In genomic region chr1:44568128-44568900, GRCh38 we compare ENCODE assay signal across 24 cellular contexts.
DNase-seq lines count a peak whose midpoint lies in the region; ATAC-seq, FAIRE-seq and TF ChIP-seq lines count a peak whose summit lies in the region.
"Had no signal": no experiment of that assay in that cellular context is flagged by ENCODE, and none has a peak within 500 bp of the region (broad histone marks: within the 10 kb centered on the region; RNA-seq: fewer than 3 reads in every experiment).

No MANE protein-coding gene starts in this region.

- ATAC-seq in pancreas: peak in 3 of 4 donors; percentile 53 to 90 (median 56)
- no peak for ATAC-seq in HG03045 (IDR thresholded peaks at IDR 0.05; ENCODE audit: unreplicated experiment)
- no peak for ATAC-seq in HG02973 (IDR thresholded peaks at IDR 0.05; ENCODE audit: unreplicated experiment)
- ATAC-seq: heart right ventricle, sciatic nerve had no signal

- 55 to 57% methylated on average over 10 of the region's 10 CpGs for WGBS in pancreas, 2 donors
- WGBS in ovary, 3 donors: 64 to 77% (median 67%) methylated on average over 10 of the region's 10 CpGs

- DNase-seq in DMS 273 (lab: John Stamatoyannopoulos, UW; ENCODE audit: unreplicated experiment) (peak; percentile 39), DMS 273 treated with DMSO at 0.1 percent for 48 hours (lab: John Stamatoyannopoulos, UW) (no peak), NCI-H69 (lab: John Stamatoyannopoulos, UW) (peak; percentile 66), caudate nucleus (lab: John Stamatoyannopoulos, UW) (no peak), pancreas (peak in 1 of 6 donors; percentile 25), ovary (no peak)
- DNase-seq: AML-193; CD8-positive, alpha-beta memory T cell; cortex of kidney; heart right ventricle; Karpas-422; left ventricle myocardium inferior; NCI-H1048; NCI-H1930; NCI-H446; nephron progenitor cell; NK-92 treated with Interleukin-12 subunit alpha and Interleukin-12 subunit beta, amount 100 ng/mL, for 24 hours; stomach; WERI-Rb-1 had no signal

- no peaks in the 10 kb centered on the region for H3K36me3 ChIP-seq in pancreas
- H3K36me3 ChIP-seq in ovary: no peaks in the 10 kb centered on the region
- H3K36me3 ChIP-seq: heart right ventricle, left ventricle myocardium inferior, stomach, WERI-Rb-1 had no signal

- no peak for TF ChIP-seq EP300 in ovary (IDR thresholded peaks at IDR 0.05)

- FAIRE-seq in pancreas (lab: Jason Lieb, UNC): no peak

- H3K27ac ChIP-seq in caudate nucleus (ENCODE audit: low read depth, low read length) (peak overlapping the region; percentile 63), pancreas (no peak overlapping the region), ovary (no peak overlapping the region)
- H3K27ac ChIP-seq: 22Rv1, heart right ventricle, left ventricle myocardium inferior, SK-N-MC, stomach, WERI-Rb-1 had no signal

- H3K27me3 ChIP-seq in pancreas: no peaks in the 10 kb centered on the region
- H3K27me3 ChIP-seq in ovary: no peaks in the 10 kb centered on the region

- H3K9me3 ChIP-seq in pancreas (no peaks in the 10 kb centered on the region), ovary (no peaks in the 10 kb centered on the region)
- H3K9me3 ChIP-seq: heart right ventricle, left ventricle myocardium inferior, stomach had no signal

- intact Hi-C loops in pancreas (cut with DNase I) (no loop called here), ovary (cut with DNase I) (no loop called here)

- H3K4me1 ChIP-seq in pancreas (no peaks in the 10 kb centered on the region), ovary (ENCODE audit: insufficient read depth) (no peaks in the 10 kb centered on the region)
- H3K4me1 ChIP-seq: heart right ventricle, left ventricle myocardium inferior, stomach had no signal

- TF ChIP-seq POLR2A in ovary (IDR thresholded peaks at IDR 0.05): no peak

- TF ChIP-seq CTCF in pancreas (IDR thresholded peaks at IDR 0.05): no peak
- no peak for TF ChIP-seq CTCF in ovary (IDR thresholded peaks at IDR 0.05)

- H3K4me3 ChIP-seq in pancreas (no peak overlapping the region), ovary (no peak overlapping the region)
- H3K4me3 ChIP-seq: heart right ventricle, left ventricle myocardium inferior, SK-N-MC, stomach had no signal

Comparison
In these comparisons a context has a peak if more than half of its experiments do, and no peak if none do; other contexts are left out.
1. DNase-seq: peak in DMS 273 (single experiment) and NCI-H69 (single experiment); none in DMS 273 treated with DMSO at 0.1 percent for 48 hours (single experiment), caudate nucleus (0 of 61) and ovary (0 of 5).
2. ATAC-seq: peak in pancreas (3 of 4); none in HG03045 (single experiment) and HG02973 (single experiment).